17 cellular contexts compared by ENCODE assay signal in genomic region chr14:38605193-38606114, GRCh38.
DNase-seq lines count a peak whose midpoint lies in the region; ATAC-seq and TF ChIP-seq lines count a peak whose summit lies in the region.
"Had no signal": no experiment of that assay in that cellular context is flagged by ENCODE, and none has a peak within 500 bp of the region (broad histone marks: within the 10 kb centered on the region; RNA-seq: fewer than 3 reads in every experiment).

No MANE protein-coding gene starts in this region.

- TF ChIP-seq CTCF in C4-2B (conservative IDR thresholded peaks at IDR 0.05) (peak; percentile 45), liver (IDR thresholded peaks at IDR 0.05; ENCODE audit: low read depth, low read length, missing input control) (peak; percentile 23), lower lobe of right lung (IDR thresholded peaks at IDR 0.05) (no peak)

- TF ChIP-seq RAD21 in liver (IDR thresholded peaks at IDR 0.05), result peak; percentile 44 to 67

- WGBS in liver, result 35% methylated on average over 3 of the region's 3 CpGs

- H3K27ac ChIP-seq in C4-2B (no peak overlapping the region), liver (ENCODE audit: low read depth in 1 of 2, low read length in 2 of 2) (no peak overlapping the region), lower lobe of right lung (no peak overlapping the region)
- H3K27ac ChIP-seq: RWPE1, spleen had no signal

- peaks cover 4% of the 10 kb centered on the region for H3K9me3 ChIP-seq in adipocyte (ENCODE audit: control insufficient read depth, low read length)
- no peaks in the 10 kb centered on the region for H3K9me3 ChIP-seq in liver (ENCODE audit: control insufficient read depth in 4 of 4, low read length in 3 of 4)
- H3K9me3 ChIP-seq in lower lobe of right lung, result no peaks in the 10 kb centered on the region

- DNase-seq in Kasumi-1 (lab: John Stamatoyannopoulos, UW) (peak; percentile 45 to 55), adipocyte (ENCODE audit: low read depth) (peak; percentile 4), lower lobe of right lung (no peak), NCI-H1694 treated with DMSO at 0.1 percent for 48 hours (lab: John Stamatoyannopoulos, UW) (no peak), NCI-H146 (lab: John Stamatoyannopoulos, UW) (no peak), AG08396 (ENCODE audit: low spot score) (no peak)
- DNase-seq: activated naive CD8-positive, alpha-beta T cell treated with anti-CD3 and anti-CD28 coated beads, Interleukin-2, amount 10 ng/mL, durations not matched to agents 7 days and 5 days; activated T-cell treated with anti-CD3 and anti-CD28 coated beads, Interleukin-2, amount 50 U/mL, for 4 hours; central memory CD4-positive, alpha-beta T cell; KG1; NCI-H1694; NCI-H524 treated with DMSO at 0.1 percent for 48 hours; spleen; stimulated activated naive CD8-positive, alpha-beta T cell treated with anti-CD3 and anti-CD28 coated beads, Interleukin-15, amount 100 ng/mL, for 72 hours had no signal

- H3K9ac ChIP-seq in adipocyte (ENCODE audit: low read length), result no peak overlapping the region
- no peak overlapping the region for H3K9ac ChIP-seq in liver (ENCODE audit: low read depth in 1 of 2, low read length in 2 of 2)

- intact Hi-C loops in lower lobe of right lung (cut with DNase I), result no loop called here

- no peak overlapping the region for H3K4me3 ChIP-seq in adipocyte (ENCODE audit: low read length)
- H3K4me3 ChIP-seq in liver (ENCODE audit: low read depth in 1 of 3, low read length in 3 of 3), result no peak overlapping the region
- no peak overlapping the region for H3K4me3 ChIP-seq in lower lobe of right lung
- H3K4me3 ChIP-seq: spleen had no signal

- H3K36me3 ChIP-seq in adipocyte (ENCODE audit: control insufficient read depth, insufficient read depth, low read length, severe bottlenecking), result no peaks in the 10 kb centered on the region
- H3K36me3 ChIP-seq in liver (ENCODE audit: control insufficient read depth in 4 of 4, insufficient read depth in 3 of 4, low read depth in 1 of 4, low read length in 3 of 4), result no peaks in the 10 kb centered on the region
- no peaks in the 10 kb centered on the region for H3K36me3 ChIP-seq in lower lobe of right lung
- H3K36me3 ChIP-seq: spleen had no signal

- no peak for ATAC-seq in lower lobe of right lung
- ATAC-seq: activated T-cell treated with anti-CD3 and anti-CD28 coated beads, Interleukin-2, amount 50 U/mL, for 4 hours; stimulated activated naive CD8-positive, alpha-beta T cell treated with anti-CD3 and anti-CD28 coated beads, Interleukin-15, amount 100 ng/mL, for 72 hours had no signal

- H3K27me3 ChIP-seq in adipocyte (replicated peaks; ENCODE audit: control insufficient read depth, insufficient read depth, low read length) (no peaks in the 10 kb centered on the region), liver (ENCODE audit: control insufficient read depth in 4 of 4, insufficient read depth in 4 of 4, low read length in 3 of 4) (no peaks in the 10 kb centered on the region), lower lobe of right lung (ENCODE audit: low read depth) (no peaks in the 10 kb centered on the region)
- H3K27me3 ChIP-seq: spleen had no signal

- H3K4me1 ChIP-seq in adipocyte (ENCODE audit: control insufficient read depth, insufficient read depth, low read length), result no peaks in the 10 kb centered on the region
- peaks cover 1 to 9% (median 5%) of the 10 kb centered on the region in 4 donors for H3K4me1 ChIP-seq in liver (ENCODE audit: control insufficient read depth in 4 of 4, insufficient read depth in 4 of 4, low read length in 3 of 4)
- no peaks in the 10 kb centered on the region for H3K4me1 ChIP-seq in lower lobe of right lung

TF ChIP-seq in liver, 16 proteins besides CTCF, POLR2A, EP300 and RAD21:
- TF ChIP-seq JUND (IDR thresholded peaks at IDR 0.05), result peak in 1 of 2 donors; percentile 36
- no peak for TF ChIP-seq MAX (IDR thresholded peaks at IDR 0.05)
- TF ChIP-seq HNF4A (conservative IDR thresholded peaks at IDR 0.05), result peak; percentile 64 to 77
- TF ChIP-seq GABPA (IDR thresholded peaks at IDR 0.05 in 1 of 2, conservative IDR thresholded peaks at IDR 0.05 in 1 of 2), result no peak
- peak; percentile 24 for TF ChIP-seq YY1 (IDR thresholded peaks at IDR 0.05)
- no peak for TF ChIP-seq FOXA1 (IDR thresholded peaks at IDR 0.05)
- TF ChIP-seq RXRA (IDR thresholded peaks at IDR 0.05), result peak in 1 of 2 donors; percentile 23
- TF ChIP-seq HNF4G (IDR thresholded peaks at IDR 0.05), result peak; percentile 48
- peak; percentile 58 for TF ChIP-seq SP1 (IDR thresholded peaks at IDR 0.05)
- TF ChIP-seq TAF1 (conservative IDR thresholded peaks at IDR 0.05), result no peak

Comparison
In these comparisons a context has a peak if more than half of its experiments do, and no peak if none do; other contexts are left out.
1. DNase-seq: peak in Kasumi-1 (2 of 2) and adipocyte (single experiment); none in lower lobe of right lung (single experiment), NCI-H1694 treated with DMSO at 0.1 percent for 48 hours (single experiment), NCI-H146 (single experiment) and AG08396 (single experiment).